Comparison of ENCODE assay signal across 22 cellular contexts in the genomic region with DNA sequence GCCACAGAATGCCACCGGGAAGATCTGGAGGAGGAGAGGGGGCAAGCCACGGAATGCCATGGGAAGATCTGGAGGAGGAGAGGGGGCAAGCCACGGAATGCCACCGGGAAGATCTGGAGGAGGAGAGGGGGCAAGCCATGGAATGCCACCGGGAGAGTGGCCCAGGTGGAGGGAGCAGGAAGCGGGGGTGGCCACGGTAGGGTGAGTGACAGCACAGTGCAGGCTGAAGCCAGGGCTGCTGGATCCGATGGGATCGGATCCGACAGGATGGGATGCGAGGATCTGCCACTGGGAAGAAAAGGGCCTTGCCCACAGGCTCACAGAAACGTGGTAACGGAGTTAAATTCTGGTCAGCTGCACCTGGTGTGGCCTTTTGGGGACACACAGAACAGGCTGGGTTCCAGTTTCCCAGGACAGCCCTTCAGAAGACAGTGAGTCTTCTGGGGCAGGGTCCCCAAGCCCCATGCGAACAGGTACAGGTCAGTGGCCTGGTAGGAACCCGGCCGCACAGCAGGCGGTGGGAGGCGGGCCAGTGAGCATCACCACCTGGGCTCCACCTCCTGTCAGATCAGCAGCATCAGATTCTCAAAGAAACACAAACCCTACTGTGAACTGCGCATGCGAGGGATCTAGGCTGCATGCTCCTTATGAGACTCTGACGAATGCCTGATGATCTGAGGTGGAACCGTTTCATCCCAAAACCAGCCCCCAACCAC. TPM values are rescaled to one million over a fixed set of nuclear protein-coding genes. Genes with fewer than 3 reads are reported as not detected.
DNase-seq lines count a peak whose midpoint lies in the region; ATAC-seq and TF ChIP-seq lines count a peak whose summit lies in the region.
"Had no signal": no experiment of that assay in that cellular context is flagged by ENCODE, and none has a peak within 500 bp of the region (broad histone marks: within the 10 kb centered on the region; RNA-seq: fewer than 3 reads in every experiment).

No MANE protein-coding gene starts in this region.

- H2BK15ac ChIP-seq in IMR-90 (ENCODE audit: low read depth, low read length) = peak overlapping the region; percentile 43; the same call in 2 of the 3 replicates

- no peaks in the 10 kb centered on the region for H4K20me1 ChIP-seq in IMR-90 (ENCODE audit: insufficient read depth, low read length)

- peaks cover 41% of the 10 kb centered on the region for H3K4me1 Mint-ChIP-seq in nephron

- intact Hi-C loops in IMR-90 (cut with micrococcal nuclease) (no loop called here), esophagus muscularis mucosa (cut with DNase I) (no loop called here), upper lobe of right lung (cut with DNase I) (no loop called here)

- peaks cover 30% of the 10 kb centered on the region for H3K4me1 ChIP-seq in IMR-90 (ENCODE audit: control insufficient read depth, insufficient read depth, low read length)
- H3K4me1 ChIP-seq in esophagus muscularis mucosa = peaks cover 24 to 49% (median 44%) of the 10 kb centered on the region in 4 donors
- peaks cover 24% of the 10 kb centered on the region for H3K4me1 ChIP-seq in upper lobe of right lung
- H3K4me1 ChIP-seq: A549 had no signal

- peak overlapping the region; percentile 9; the same call in 1 of the 2 replicates for H4K91ac ChIP-seq in IMR-90 (ENCODE audit: insufficient read depth, low read depth, low read length)

- no peak overlapping the region for H3K14ac ChIP-seq in IMR-90 (replicated peaks; ENCODE audit: low read depth, low read length)

- no peak for TF ChIP-seq RAD21 in IMR-90 (IDR thresholded peaks at IDR 0.05; ENCODE audit: low read length)

- no peak overlapping the region for H4K8ac ChIP-seq in IMR-90 (ENCODE audit: low read depth in 2 of 2, low read length in 2 of 2)

- ATAC-seq in IMR-90 (ENCODE audit: low read depth) (no peak), upper lobe of right lung (no peak), HG02870 (IDR thresholded peaks at IDR 0.05; ENCODE audit: unreplicated experiment) (no peak)
- ATAC-seq: A549, GM12878 had no signal

- TF ChIP-seq CTCF in IMR-90 (conservative IDR thresholded peaks at IDR 0.05; ENCODE audit: low read depth, low read length) (no peak), esophagus muscularis mucosa (IDR thresholded peaks at IDR 0.05) (no peak), nephron (IDR thresholded peaks at IDR 0.05; ENCODE audit: unreplicated experiment in 3 of 3) (no peak), upper lobe of right lung (IDR thresholded peaks at IDR 0.05) (no peak)

- H3K18ac ChIP-seq in IMR-90 (ENCODE audit: low read depth, low read length) = no peak overlapping the region; the same call in 1 of the 2 replicates

- dilution Hi-C loops in IMR-90 (cut with HindIII; ENCODE audit: low sequenced_read_pairs, unreplicated experiment) = no loop called here

- H2BK120ac ChIP-seq in IMR-90 (ENCODE audit: low read depth, low read length) = peak overlapping the region; percentile 52

- H3K9ac ChIP-seq in IMR-90 (ENCODE audit: low read depth, low read length) = no peak overlapping the region
- H3K9ac ChIP-seq: BLaER1 had no signal

- no peak for TF ChIP-seq EP300 in esophagus muscularis mucosa (IDR thresholded peaks at IDR 0.05)

- peak overlapping the region; percentile 24 to 100 (median 53) for H3K27ac Mint-ChIP-seq in nephron

- no peak overlapping the region for H3K4me3 Mint-ChIP-seq in nephron
- H3K4me3 Mint-ChIP-seq: CD4-positive, alpha-beta memory T cell had no signal

- H3K4me3 ChIP-seq in IMR-90 (ENCODE audit: insufficient read depth, low read depth, low read length) = no peak overlapping the region
- no peak overlapping the region for H3K4me3 ChIP-seq in esophagus muscularis mucosa
- H3K4me3 ChIP-seq in upper lobe of right lung = no peak overlapping the region
- H3K4me3 ChIP-seq: A549, BLaER1, GM12878 had no signal

- no peaks in the 10 kb centered on the region for H3K27me3 ChIP-seq in IMR-90 (ENCODE audit: control insufficient read depth, insufficient read depth, low read length)
- no peaks in the 10 kb centered on the region for H3K27me3 ChIP-seq in esophagus muscularis mucosa
- no peaks in the 10 kb centered on the region for H3K27me3 ChIP-seq in upper lobe of right lung
- H3K27me3 ChIP-seq: BLaER1 had no signal

- H3K27ac ChIP-seq in IMR-90 (ENCODE audit: insufficient read depth, low read length) (peak overlapping the region; percentile 11; the same call in 1 of the 2 replicates), esophagus muscularis mucosa (replicated peaks in 1 of 4) (peak overlapping the region in 2 of 4 donors; percentile 85 to 88), upper lobe of right lung (no peak overlapping the region)
- H3K27ac ChIP-seq: A549, BLaER1 had no signal

- no peak overlapping the region for H2BK5ac ChIP-seq in IMR-90 (ENCODE audit: low read depth, low read length, poor library complexity, severe bottlenecking)

- H3K4ac ChIP-seq in IMR-90 (ENCODE audit: low read depth, low read length) = peak overlapping the region; percentile 21; the same call in 1 of the 2 replicates

- BruUV-seq in IMR-90 (replicated peaks; lab: Mats Ljungman, UMichigan) = no TSS peak

- peaks cover 36 to 46% of the 10 kb centered on the region in 2 experiments for H3K79me1 ChIP-seq in IMR-90 (ENCODE audit: low read depth in 1 of 2, low read length in 2 of 2)

- H3K56ac ChIP-seq in IMR-90 (ENCODE audit: extremely low read depth, insufficient read depth, low read length) = no peak overlapping the region

- peaks cover 17% of the 10 kb centered on the region for H3K9me1 ChIP-seq in IMR-90 (ENCODE audit: insufficient read depth, low read length)

- 97% methylated on average over 12 of the region's 22 CpGs; no CpG with 5 or more reads in 1 of the 2 experiments for WGBS in IMR-90 (ENCODE audit: extremely low coverage in 2 of 2, insufficient read length in 1 of 2), 2 experiments
- 95% methylated on average over 19 of the region's 22 CpGs for WGBS in esophagus muscularis mucosa

- H4K5ac ChIP-seq in IMR-90 (ENCODE audit: low read depth, low read length) = no peak overlapping the region; the same call in 1 of the 2 replicates

- in situ Hi-C loops in IMR-90 (cut with MboI; ENCODE audit: low sequenced_read_pairs) = no loop called here

- peak overlapping the region; percentile 46; the same call in 1 of the 2 replicates for H2AK5ac ChIP-seq in IMR-90 (ENCODE audit: low read depth, low read length)

- H3K36me3 ChIP-seq in IMR-90 (ENCODE audit: control insufficient read depth, insufficient read depth, low read length) = no peaks in the 10 kb centered on the region
- no peaks in the 10 kb centered on the region for H3K36me3 ChIP-seq in esophagus muscularis mucosa
- H3K36me3 ChIP-seq in upper lobe of right lung = no peaks in the 10 kb centered on the region

- H2AFZ ChIP-seq in IMR-90 (replicated peaks; ENCODE audit: low read length, poor library complexity) = no peak overlapping the region

- H3K4me2 ChIP-seq in IMR-90 (ENCODE audit: low read depth, low read length) = no peak overlapping the region
- H3K4me2 ChIP-seq: A549, BLaER1 had no signal

- no peak overlapping the region for H2AK9ac ChIP-seq in IMR-90 (replicated peaks; ENCODE audit: low read depth, low read length, poor library complexity)

- H3K9me3 ChIP-seq in IMR-90 (ENCODE audit: control insufficient read depth, insufficient read depth, low read length) (no peaks in the 10 kb centered on the region), esophagus muscularis mucosa (no peaks in the 10 kb centered on the region), upper lobe of right lung (no peaks in the 10 kb centered on the region)
- H3K9me3 ChIP-seq: A549 had no signal

- no peak for TF ChIP-seq POLR2A in IMR-90 (IDR thresholded peaks at IDR 0.05; ENCODE audit: low read depth, low read length)
- TF ChIP-seq POLR2A in esophagus muscularis mucosa (IDR thresholded peaks at IDR 0.05; ENCODE audit: low read depth) = no peak

- DNase-seq in IMR-90 (no peak), esophagus muscularis mucosa (ENCODE audit: extremely low spot score) (peak; percentile 68), upper lobe of right lung (peak; percentile 36), NCI-H2029 (lab: John Stamatoyannopoulos, UW) (no peak), NCI-H2227 (lab: John Stamatoyannopoulos, UW; ENCODE audit: unreplicated experiment) (no peak)
- DNase-seq: Calu3; CD4-positive, alpha-beta memory T cell; EL; GOT3; KG1; NCI-H1105 treated with DMSO at 0.1 percent for 48 hours; NCI-H1694; NCI-H2227 treated with DMSO at 0.1 percent for 48 hours; NCI-H524; NCI-H82; OCI-M1; SHP77 had no signal

- no peak overlapping the region for H2BK20ac ChIP-seq in IMR-90 (ENCODE audit: low read depth, low read length)

- peaks cover 19% of the 10 kb centered on the region for H3K36me3 Mint-ChIP-seq in nephron (ENCODE audit: low read depth)

- H3K23ac ChIP-seq in IMR-90 (ENCODE audit: low read depth, low read length) = no peak overlapping the region

- POLR2A ChIA-PET in IMR-90 (lab: Charles Lee; ENCODE audit: unreplicated experiment) = no interaction called here

- peaks cover 8% of the 10 kb centered on the region for H3K9me3 Mint-ChIP-seq in nephron

- CTCF ChIA-PET in IMR-90 (lab: Yijun Ruan, JAX) = no interaction called here

- peaks cover 4% of the 10 kb centered on the region for H3K27me3 Mint-ChIP-seq in nephron (ENCODE audit: low read depth)
- H3K27me3 Mint-ChIP-seq: CD4-positive, alpha-beta memory T cell had no signal

TF ChIP-seq in IMR-90, 13 proteins besides CTCF, POLR2A, EP300 and RAD21 (continues in another document):
- no peak for TF ChIP-seq MAFK (IDR thresholded peaks at IDR 0.05; ENCODE audit: low read depth, low read length)
- no peak for TF ChIP-seq MXI1 (IDR thresholded peaks at IDR 0.05; ENCODE audit: borderline replicate concordance, low read depth, low read length)
- TF ChIP-seq USF2 (IDR thresholded peaks at IDR 0.05; ENCODE audit: low read depth, low read length) = no peak
- no peak for TF ChIP-seq NFE2L2 (IDR thresholded peaks at IDR 0.05; ENCODE audit: low read depth, low read length)
- TF ChIP-seq CEBPB (IDR thresholded peaks at IDR 0.05; ENCODE audit: low read depth, low read length) = no peak
- TF ChIP-seq RFX5 (IDR thresholded peaks at IDR 0.05; ENCODE audit: low read depth, low read length) = no peak

RNA-seq across cellular contexts. Expression of gene XXYLT1, which starts 58.8 kb away (rescaled TPM):
- total RNA-seq in IMR-90 (2012; rRNA removed) = 13.1 and 14.7 TPM in 2 replicates
- polyA plus RNA-seq in IMR-90 (2012; rRNA removed) = 18.1 and 18.6 TPM in 2 replicates
- polyA plus RNA-seq in IMR-90 (2012; cell fraction: cytosol; rRNA removed) = 11.0 and 16.4 TPM in 2 replicates
- 18.8 and 22.3 TPM in 2 replicates for polyA plus RNA-seq in IMR-90 (2012; cell fraction: nucleus; rRNA removed; ENCODE audit: low replicate concordance)
- 10 to 100 TPM in 3 of 4 donors, 1 to 10 TPM in 1; 8.8 to 18.5 (median 13.9) TPM for total RNA-seq in esophagus muscularis mucosa
- total RNA-seq in upper lobe of right lung = 9.8 TPM

Comparison
In these comparisons a context has a peak if more than half of its experiments do, and no peak if none do; other contexts are left out.
1. DNase-seq: peak in esophagus muscularis mucosa (single experiment) and upper lobe of right lung (single experiment); none in IMR-90 (single experiment), NCI-H2029 (single experiment) and NCI-H2227 (single experiment).